22 cellular contexts compared by ENCODE assay signal in the genomic region with DNA sequence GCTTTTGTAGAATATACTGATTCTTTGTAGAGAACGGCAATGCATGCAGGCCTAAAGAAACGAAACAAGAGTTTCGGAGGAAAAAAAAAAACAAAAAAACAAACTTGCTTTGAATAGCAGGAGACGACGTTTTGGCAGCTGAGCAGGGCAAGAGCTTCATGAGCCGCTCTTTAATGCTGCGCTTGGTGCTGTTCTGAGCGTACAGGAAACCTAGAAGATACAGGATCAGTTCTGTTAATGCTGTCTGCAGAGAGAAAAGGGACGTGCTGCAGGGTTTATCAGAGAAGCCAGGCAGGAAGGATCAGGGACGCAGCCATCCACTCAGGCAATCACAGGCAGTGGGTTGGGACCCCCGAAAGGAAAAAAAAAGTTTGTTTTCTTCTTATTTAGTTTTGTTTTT.
DNase-seq lines count a peak whose midpoint lies in the region; ATAC-seq, FAIRE-seq and TF ChIP-seq lines count a peak whose summit lies in the region.
"Had no signal": no experiment of that assay in that cellular context is flagged by ENCODE, and none has a peak within 500 bp of the region (broad histone marks: within the 10 kb centered on the region; RNA-seq: fewer than 3 reads in every experiment).

No MANE protein-coding gene starts in this region.

- H3K79me2 ChIP-seq in GM23338 (replicated peaks; ENCODE audit: insufficient read depth) = no peaks in the 10 kb centered on the region
- H3K79me2 ChIP-seq in endothelial cell of umbilical vein (ENCODE audit: control insufficient read depth, insufficient read depth, low read length) = no peaks in the 10 kb centered on the region

- dilution Hi-C loops in endothelial cell of umbilical vein (cut with MboI; ENCODE audit: extremely low pct_ligation_motif_present, low sequenced_read_pairs) = no loop called here

- no peaks in the 10 kb centered on the region for H3K27me3 ChIP-seq in BE2C
- no peaks in the 10 kb centered on the region for H3K27me3 ChIP-seq in GM23338 (ENCODE audit: insufficient read depth)
- no peaks in the 10 kb centered on the region for H3K27me3 ChIP-seq in endothelial cell of umbilical vein (ENCODE audit: control insufficient read depth in 2 of 2, insufficient read depth in 2 of 2, low read length in 2 of 2)
- H3K27me3 ChIP-seq: BLaER1 treated with 17β-estradiol and CSF1 and Interleukin-3, amounts not matched to agents 10 nM and 100 nM had no signal

- H3K9me3 Mint-ChIP-seq in GM23338 = no peaks in the 10 kb centered on the region

- H3K4me1 ChIP-seq in BE2C (peaks cover 5% of the 10 kb centered on the region), GM23338 (ENCODE audit: insufficient read depth) (peaks cover 14% of the 10 kb centered on the region), endothelial cell of umbilical vein (ENCODE audit: control insufficient read depth, extremely low read depth, insufficient read depth, low read length) (no peaks in the 10 kb centered on the region)
- H3K4me1 ChIP-seq: BLaER1 treated with 17β-estradiol and CSF1 and Interleukin-3, amounts not matched to agents 10 nM and 100 nM had no signal

- no peak for ATAC-seq in GM23338
- no peak for ATAC-seq in GM18873 (IDR thresholded peaks at IDR 0.05; ENCODE audit: low FRiP score, unreplicated experiment)
- ATAC-seq: CD8-positive, alpha-beta T cell; PC-3; T-cell had no signal

- no peak for FAIRE-seq in endothelial cell of umbilical vein (lab: Jason Lieb, UNC)
- FAIRE-seq: HTR-8/SVneo had no signal

- no peak for TF ChIP-seq POLR2A in endothelial cell of umbilical vein (IDR thresholded peaks at IDR 0.05; ENCODE audit: low read depth, low read length)

- H3K36me3 Mint-ChIP-seq in GM23338 (ENCODE audit: low read depth) = no peaks in the 10 kb centered on the region
- H3K36me3 Mint-ChIP-seq: CD8-positive, alpha-beta T cell; T-cell had no signal

- peak overlapping the region; percentile 39; the same call in 1 of the 2 replicates for H3K27ac Mint-ChIP-seq in GM23338
- H3K27ac Mint-ChIP-seq: CD8-positive, alpha-beta T cell had no signal

- H3K27me3 Mint-ChIP-seq in GM23338 (ENCODE audit: insufficient read depth, low read depth, poor library complexity) = peaks cover 3% of the 10 kb centered on the region
- H3K27me3 Mint-ChIP-seq: T-cell had no signal

- H4K20me1 ChIP-seq in GM23338 (replicated peaks; ENCODE audit: insufficient read depth) (no peaks in the 10 kb centered on the region), endothelial cell of umbilical vein (replicated peaks; ENCODE audit: control insufficient read depth, extremely low read depth, insufficient read depth, low read length) (no peaks in the 10 kb centered on the region)
- H4K20me1 ChIP-seq: BLaER1 treated with 17β-estradiol and CSF1 and Interleukin-3, amounts not matched to agents 10 nM and 100 nM had no signal

- H3K9me3 ChIP-seq in BE2C (no peaks in the 10 kb centered on the region), endothelial cell of umbilical vein (replicated peaks; ENCODE audit: control insufficient read depth, insufficient read depth, low read length) (no peaks in the 10 kb centered on the region)
- H3K9me3 ChIP-seq: BLaER1 treated with 17β-estradiol and CSF1 and Interleukin-3, amounts not matched to agents 10 nM and 100 nM had no signal

- no peak overlapping the region for H3K4me2 ChIP-seq in GM23338
- H3K4me2 ChIP-seq in endothelial cell of umbilical vein (ENCODE audit: insufficient read depth, low read length) = no peak overlapping the region
- H3K4me2 ChIP-seq: BLaER1 treated with 17β-estradiol and CSF1 and Interleukin-3, amounts not matched to agents 10 nM and 100 nM had no signal

- DNase-seq in BE2C (peak; percentile 37), GM23338 (ENCODE audit: low spot score) (no peak), endothelial cell of umbilical vein (ENCODE audit: low read depth, low spot score) (no peak), GM13976 (ENCODE audit: low spot score) (no peak), inferior parietal cortex (ENCODE audit: extremely low spot score) (no peak)
- DNase-seq: CD8-positive, alpha-beta T cell; DMS153; GM23248; HCEC 1CT; KG1; NCI-H1092; NCI-H1436; NCI-H187 treated with DMSO at 0.1 percent for 48 hours; NCI-H345; NCI-H524; PC-3; SHP77; T-cell had no signal

- BruUV-seq in endothelial cell of umbilical vein (replicated peaks; lab: Mats Ljungman, UMichigan) = no TSS peak

- intact Hi-C loops in endothelial cell of umbilical vein (cut with micrococcal nuclease) = no loop called here

- H3F3A ChIP-seq in GM23338 (replicated peaks; ENCODE audit: low read depth) = no peaks in the 10 kb centered on the region

- POLR2A ChIA-PET in endothelial cell of umbilical vein (lab: Charles Lee) = no interaction called here

- TF ChIP-seq CTCF in BE2C (IDR thresholded peaks at IDR 0.05; ENCODE audit: low read depth, low read length) (no peak), GM23338 (conservative IDR thresholded peaks at IDR 0.05; ENCODE audit: low read depth in 2 of 2) (no peak), VCaP (conservative IDR thresholded peaks at IDR 0.05) (no peak), endothelial cell of umbilical vein (IDR thresholded peaks at IDR 0.05; ENCODE audit: extremely low read depth in 1 of 2, insufficient read depth in 1 of 2, low read depth in 1 of 2, low read length in 2 of 2) (no peak), GM13976 (IDR thresholded peaks at IDR 0.05; ENCODE audit: borderline replicate concordance, control extremely low read depth, extremely low read depth, insufficient read depth, missing control alignments) (no peak)

- CTCF ChIA-PET in endothelial cell of umbilical vein (lab: Charles Lee) = no interaction called here

- H3K9me1 ChIP-seq in endothelial cell of umbilical vein (replicated peaks; ENCODE audit: control insufficient read depth, extremely low read depth, insufficient read depth, low read length) = no peaks in the 10 kb centered on the region

- no peaks in the 10 kb centered on the region for H3K36me3 ChIP-seq in BE2C
- no peaks in the 10 kb centered on the region for H3K36me3 ChIP-seq in GM23338 (ENCODE audit: insufficient read depth)
- no peaks in the 10 kb centered on the region for H3K36me3 ChIP-seq in endothelial cell of umbilical vein (ENCODE audit: control insufficient read depth in 2 of 2, extremely low read depth in 1 of 2, insufficient read depth in 2 of 2, low read length in 2 of 2)
- H3K36me3 ChIP-seq: BLaER1 treated with 17β-estradiol and CSF1 and Interleukin-3, amounts not matched to agents 10 nM and 100 nM had no signal

- H3K27ac ChIP-seq in GM23338 (ENCODE audit: low read depth) (no peak overlapping the region), VCaP (peak overlapping the region; percentile 64), endothelial cell of umbilical vein (ENCODE audit: insufficient read depth, low read depth, low read length) (no peak overlapping the region)
- H3K27ac ChIP-seq: BLaER1 treated with 17β-estradiol and CSF1 and Interleukin-3, amounts not matched to agents 10 nM and 100 nM; GM23248 had no signal

- H3K4me3 ChIP-seq in BE2C (ENCODE audit: low read depth, low read length) (peak overlapping the region; percentile 42), GM23338 (no peak overlapping the region), endothelial cell of umbilical vein (replicated peaks in 1 of 3; ENCODE audit: insufficient read depth in 1 of 3, low read depth in 1 of 3, low read length in 3 of 3) (no peak overlapping the region)
- H3K4me3 ChIP-seq: BLaER1 treated with 17β-estradiol and CSF1 and Interleukin-3, amounts not matched to agents 10 nM and 100 nM; GM23248 had no signal

- in situ Hi-C loops in GM13976 (cut with MboI; ENCODE audit: low sequenced_read_pairs, unreplicated experiment) = no loop called here

- peaks cover 10% of the 10 kb centered on the region for H3K4me1 Mint-ChIP-seq in GM23338

- no peak overlapping the region for H3K4me3 Mint-ChIP-seq in GM23338
- H3K4me3 Mint-ChIP-seq: CD8-positive, alpha-beta T cell had no signal

- no peak overlapping the region for H3K9ac ChIP-seq in endothelial cell of umbilical vein (replicated peaks; ENCODE audit: extremely low read depth, insufficient read depth, low read length)
- H3K9ac ChIP-seq: BLaER1 treated with 17β-estradiol and CSF1 and Interleukin-3, amounts not matched to agents 10 nM and 100 nM; GM23248 had no signal

- no peaks in the 10 kb centered on the region for H3K9me2 ChIP-seq in GM23338 (ENCODE audit: insufficient read depth)

- H2AFZ ChIP-seq in GM23338 (peak overlapping the region; percentile 70; the same call in 1 of the 2 replicates), endothelial cell of umbilical vein (ENCODE audit: low read depth, low read length) (peak overlapping the region; percentile 54)
- H2AFZ ChIP-seq: GM23248 had no signal

TF ChIP-seq in GM23338, 12 proteins besides CTCF, POLR2A, EP300 and RAD21 (continues in another document):
- no peak for TF ChIP-seq POLR2AphosphoS5 (IDR thresholded peaks at IDR 0.05; ENCODE audit: low read depth)

TF ChIP-seq in endothelial cell of umbilical vein, 7 proteins besides CTCF, POLR2A, EP300 and RAD21:
- TF ChIP-seq, protein P1, sequence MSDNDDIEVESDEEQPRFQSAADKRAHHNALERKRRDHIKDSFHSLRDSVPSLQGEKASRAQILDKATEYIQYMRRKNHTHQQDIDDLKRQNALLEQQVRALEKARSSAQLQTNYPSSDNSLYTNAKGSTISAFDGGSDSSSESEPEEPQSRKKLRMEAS (IDR thresholded peaks at IDR 0.05; ENCODE audit: insufficient read depth, insufficient read length) = no peak
- TF ChIP-seq POLR2AphosphoS5 (IDR thresholded peaks at IDR 0.05; ENCODE audit: insufficient read depth, low read depth, low read length) (no peak), FOS (IDR thresholded peaks at IDR 0.05; ENCODE audit: borderline replicate concordance, insufficient read depth, low read length) (no peak), GATA2 (IDR thresholded peaks at IDR 0.05; ENCODE audit: insufficient read depth, insufficient read length, low read depth, low read length) (no peak), EZH2 (IDR thresholded peaks at IDR 0.05; ENCODE audit: borderline replicate concordance, low read depth, low read length, severe bottlenecking) (no peak), JUN (IDR thresholded peaks at IDR 0.05; ENCODE audit: borderline replicate concordance, insufficient read depth, insufficient read length, low read depth) (no peak), MYC (IDR thresholded peaks at IDR 0.05; ENCODE audit: low read depth, low read length) (no peak)
